ENCODE assay signal across 10 cellular contexts in the genomic region with DNA sequence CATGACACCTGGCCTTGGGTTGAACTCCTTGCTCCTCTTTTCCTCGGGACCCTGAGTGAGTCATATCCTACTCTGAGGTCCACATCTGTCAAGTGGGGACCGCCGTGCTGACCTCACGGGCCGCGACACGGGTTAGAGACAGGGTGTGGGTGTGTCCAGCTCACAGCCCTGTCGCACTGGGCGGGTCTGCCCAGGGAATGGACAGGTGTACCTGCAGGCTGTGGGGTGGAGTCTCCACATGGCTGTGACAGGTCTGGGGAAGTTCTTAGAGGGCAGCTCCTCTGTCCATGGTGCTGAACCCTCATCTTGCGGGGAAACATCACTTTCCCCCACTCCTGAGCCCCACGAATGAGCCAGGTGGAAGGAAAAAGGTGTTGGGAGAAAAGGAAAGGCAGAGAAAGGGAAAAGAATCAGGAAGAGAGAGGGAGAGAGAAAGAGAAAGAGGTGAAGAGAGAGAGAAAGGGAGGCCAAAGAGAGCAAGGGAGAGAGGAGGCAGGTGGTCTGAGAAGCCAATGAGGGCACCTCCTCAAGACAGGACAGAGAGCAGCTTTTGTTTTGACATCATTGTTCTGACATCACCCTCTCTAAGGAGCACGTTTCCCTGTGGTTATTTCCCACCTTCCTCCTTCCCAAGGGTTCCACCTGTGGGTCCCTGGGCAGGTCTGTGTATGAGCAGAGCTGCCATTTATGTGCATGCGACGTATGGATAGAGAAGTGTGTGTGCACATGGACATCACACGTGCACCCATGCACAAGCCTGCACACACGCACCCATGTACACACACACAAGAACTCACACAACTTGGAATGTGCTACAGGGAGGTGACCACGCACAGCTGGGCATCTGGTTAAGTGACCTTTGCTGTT. TPM values are rescaled to one million over a fixed set of nuclear protein-coding genes. Genes with fewer than 3 reads are reported as not detected.
DNase-seq lines count a peak whose midpoint lies in the region; ATAC-seq lines count a peak whose summit lies in the region.
"Had no signal": no experiment of that assay in that cellular context is flagged by ENCODE, and none has a peak within 500 bp of the region (broad histone marks: within the 10 kb centered on the region; RNA-seq: fewer than 3 reads in every experiment).

No MANE protein-coding gene starts in this region.

- no peak overlapping the region for H3K4me3 Mint-ChIP-seq in activated CD4-positive, alpha-beta T cell treated with anti-CD3 and anti-CD28 coated beads, Interleukin-2, amount 10 ng/mL, durations not matched to agents 7 days and 5 days
- no peak overlapping the region for H3K4me3 Mint-ChIP-seq in immature natural killer cell
- H3K4me3 Mint-ChIP-seq in stimulated activated effector memory CD8-positive, alpha-beta T cell treated with anti-CD3 and anti-CD28 coated beads, Interleukin-12 subunit alpha, Interleukin-12 subunit beta, amount 100 ng/mL, for 72 hours: no peak overlapping the region
- H3K4me3 Mint-ChIP-seq: activated naive CD8-positive, alpha-beta T cell had no signal

- no peak overlapping the region for H3K27ac Mint-ChIP-seq in activated CD4-positive, alpha-beta T cell treated with anti-CD3 and anti-CD28 coated beads, Interleukin-2, amount 10 ng/mL, durations not matched to agents 7 days and 5 days
- H3K27ac Mint-ChIP-seq in immature natural killer cell: no peak overlapping the region
- no peak overlapping the region for H3K27ac Mint-ChIP-seq in stimulated activated effector memory CD8-positive, alpha-beta T cell treated with anti-CD3 and anti-CD28 coated beads, Interleukin-12 subunit alpha, Interleukin-12 subunit beta, amount 100 ng/mL, for 72 hours
- H3K27ac Mint-ChIP-seq: activated naive CD8-positive, alpha-beta T cell had no signal

- POLR2A ChIA-PET in activated CD4-positive, alpha-beta T cell treated with anti-CD3 and anti-CD28 coated beads, Interleukin-2, amount 10 ng/mL, durations not matched to agents 7 days and 5 days (lab: Charles Lee): no interaction called here

- H3K36me3 Mint-ChIP-seq in activated CD4-positive, alpha-beta T cell treated with anti-CD3 and anti-CD28 coated beads, Interleukin-2, amount 10 ng/mL, durations not matched to agents 7 days and 5 days (ENCODE audit: low read depth): no peaks in the 10 kb centered on the region
- no peaks in the 10 kb centered on the region for H3K36me3 Mint-ChIP-seq in immature natural killer cell
- no peaks in the 10 kb centered on the region for H3K36me3 Mint-ChIP-seq in stimulated activated effector memory CD8-positive, alpha-beta T cell treated with anti-CD3 and anti-CD28 coated beads, Interleukin-12 subunit alpha, Interleukin-12 subunit beta, amount 100 ng/mL, for 72 hours
- H3K36me3 Mint-ChIP-seq: activated naive CD8-positive, alpha-beta T cell had no signal

- DNase-seq in Right ventricle myocardium superior (peak; percentile 26), left ventricle myocardium superior (no peak), immature natural killer cell (peak in 2 of 3 donors; percentile 23 to 31), amniotic stem cell (lab: John Stamatoyannopoulos, UW) (no peak)
- DNase-seq in activated CD4-positive, alpha-beta T cell treated with anti-CD3 and anti-CD28 coated beads, Interleukin-2, amount 10 ng/mL, durations not matched to agents 7 days and 5 days: peak; percentile 54
- no peak for DNase-seq in stimulated activated effector memory CD8-positive, alpha-beta T cell treated with anti-CD3 and anti-CD28 coated beads, Interleukin-12 subunit alpha, Interleukin-12 subunit beta, amount 100 ng/mL, for 72 hours (ENCODE audit: low spot score in 2 of 2)
- DNase-seq: NCI-H1694 treated with DMSO at 0.1 percent for 48 hours had no signal

- intact Hi-C loops in Right ventricle myocardium superior (cut with DNase I): no loop called here
- intact Hi-C loops in left ventricle myocardium superior (cut with micrococcal nuclease): no loop called here

- ATAC-seq in Right ventricle myocardium superior (ENCODE audit: poor library complexity): no peak
- ATAC-seq in left ventricle myocardium superior: no peak
- peak; percentile 42 for ATAC-seq in stimulated activated effector memory CD8-positive, alpha-beta T cell treated with anti-CD3 and anti-CD28 coated beads, Interleukin-12 subunit alpha, Interleukin-12 subunit beta, amount 100 ng/mL, for 72 hours
- ATAC-seq in GM21529 (IDR thresholded peaks at IDR 0.05; ENCODE audit: unreplicated experiment): no peak
- no peak for ATAC-seq in HG02840 (IDR thresholded peaks at IDR 0.05; ENCODE audit: low FRiP score, unreplicated experiment)

- H3K9me3 Mint-ChIP-seq in activated CD4-positive, alpha-beta T cell treated with anti-CD3 and anti-CD28 coated beads, Interleukin-2, amount 10 ng/mL, durations not matched to agents 7 days and 5 days: no peaks in the 10 kb centered on the region
- H3K9me3 Mint-ChIP-seq in immature natural killer cell: peaks cover 0 to 2% (median 0%) of the 10 kb centered on the region in 6 donors
- H3K9me3 Mint-ChIP-seq in stimulated activated effector memory CD8-positive, alpha-beta T cell treated with anti-CD3 and anti-CD28 coated beads, Interleukin-12 subunit alpha, Interleukin-12 subunit beta, amount 100 ng/mL, for 72 hours: peaks cover 3% of the 10 kb centered on the region

- CTCF ChIA-PET in activated CD4-positive, alpha-beta T cell treated with anti-CD3 and anti-CD28 coated beads, Interleukin-2, amount 10 ng/mL, durations not matched to agents 7 days and 5 days (lab: Charles Lee): no interaction called here

- H3K27me3 Mint-ChIP-seq in activated CD4-positive, alpha-beta T cell treated with anti-CD3 and anti-CD28 coated beads, Interleukin-2, amount 10 ng/mL, durations not matched to agents 7 days and 5 days: peaks cover 5% of the 10 kb centered on the region
- H3K27me3 Mint-ChIP-seq in immature natural killer cell (ENCODE audit: low read depth in 3 of 3): peaks cover 1 to 14% (median 2%) of the 10 kb centered on the region in 3 donors

- H3K4me1 Mint-ChIP-seq in activated CD4-positive, alpha-beta T cell treated with anti-CD3 and anti-CD28 coated beads, Interleukin-2, amount 10 ng/mL, durations not matched to agents 7 days and 5 days: no peaks in the 10 kb centered on the region
- no peaks in the 10 kb centered on the region for H3K4me1 Mint-ChIP-seq in immature natural killer cell
- H3K4me1 Mint-ChIP-seq in stimulated activated effector memory CD8-positive, alpha-beta T cell treated with anti-CD3 and anti-CD28 coated beads, Interleukin-12 subunit alpha, Interleukin-12 subunit beta, amount 100 ng/mL, for 72 hours: peaks cover 21% of the 10 kb centered on the region

RNA-seq across cellular contexts. Expression of a gene that starts 32.6 kb away (rescaled TPM):
- 8.6 TPM for total RNA-seq in Right ventricle myocardium superior
- total RNA-seq in left ventricle myocardium superior: 11.5 TPM
- total RNA-seq in activated CD4-positive, alpha-beta T cell treated with anti-CD3 and anti-CD28 coated beads, Interleukin-2, amount 10 ng/mL, durations not matched to agents 7 days and 5 days: not detected
- under 1 TPM in 2 of 3 donors, not detected in 1; 0.49 to 0.76 TPM for polyA plus RNA-seq in immature natural killer cell

Comparison
In these comparisons a context has a peak if more than half of its experiments do, and no peak if none do; other contexts are left out.
1. DNase-seq: peak in Right ventricle myocardium superior (single experiment), activated CD4-positive, alpha-beta T cell treated with anti-CD3 and anti-CD28 coated beads, Interleukin-2, amount 10 ng/mL, durations not matched to agents 7 days and 5 days (single experiment) and immature natural killer cell (2 of 3); none in left ventricle myocardium superior (single experiment), stimulated activated effector memory CD8-positive, alpha-beta T cell treated with anti-CD3 and anti-CD28 coated beads, Interleukin-12 subunit alpha, Interleukin-12 subunit beta, amount 100 ng/mL, for 72 hours (0 of 2) and amniotic stem cell (single experiment).